11 cellular contexts compared by ENCODE assay signal in the genomic region with DNA sequence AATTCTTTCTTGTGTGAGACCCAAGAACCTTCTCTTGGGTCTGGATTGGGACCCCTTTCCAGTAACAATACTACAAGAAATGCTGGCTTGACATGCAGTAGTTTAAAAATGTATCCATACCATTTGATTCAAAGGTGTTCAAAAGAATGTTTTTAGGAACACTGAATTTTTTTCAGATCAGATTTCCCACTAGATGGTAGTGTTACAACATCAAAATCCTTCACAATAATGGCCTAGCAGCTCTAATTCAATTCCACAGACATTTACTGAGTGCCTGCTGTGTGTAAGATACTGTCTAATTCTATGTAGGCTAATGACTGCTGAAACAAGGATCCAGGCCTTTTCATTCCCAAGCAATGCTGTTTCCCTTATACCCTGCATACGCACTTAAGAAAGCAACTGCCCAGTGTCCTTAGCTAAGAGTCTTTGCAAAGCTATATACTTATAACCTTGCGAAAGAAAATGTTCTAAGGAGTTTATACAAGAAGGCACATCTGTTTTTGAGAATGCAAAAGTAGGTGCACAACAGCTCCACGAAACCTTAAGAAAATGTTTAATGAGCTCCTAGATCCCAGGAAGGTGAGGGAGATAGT. TPM values are rescaled to one million over a fixed set of nuclear protein-coding genes. Genes with fewer than 3 reads are reported as not detected.
DNase-seq lines count a peak whose midpoint lies in the region; ATAC-seq, FAIRE-seq and TF ChIP-seq lines count a peak whose summit lies in the region.
"Had no signal": no experiment of that assay in that cellular context is flagged by ENCODE, and none has a peak within 500 bp of the region (broad histone marks: within the 10 kb centered on the region; RNA-seq: fewer than 3 reads in every experiment).

No MANE protein-coding gene starts in this region.

- H3K27ac ChIP-seq in C4-2B = no peak overlapping the region
- H3K27ac ChIP-seq in RWPE2 (ENCODE audit: poor library complexity, severe bottlenecking) = no peak overlapping the region
- no peak overlapping the region for H3K27ac ChIP-seq in keratinocyte (ENCODE audit: control insufficient read depth, insufficient read depth, low read length)
- H3K27ac ChIP-seq: right lobe of liver, upper lobe of left lung had no signal

- H3K36me3 ChIP-seq in RWPE2 (ENCODE audit: low read depth) (no peaks in the 10 kb centered on the region), keratinocyte (ENCODE audit: control insufficient read depth in 2 of 2, extremely low read depth in 1 of 2, insufficient read depth in 2 of 2, low read length in 2 of 2) (no peaks in the 10 kb centered on the region)
- H3K36me3 ChIP-seq: right lobe of liver, upper lobe of left lung had no signal

- H3K4me2 ChIP-seq in keratinocyte (ENCODE audit: control insufficient read depth, extremely low read depth, insufficient read depth, low read depth, low read length) = no peak overlapping the region

- H3K4me1 Mint-ChIP-seq in activated naive CD4-positive, alpha-beta T cell treated with anti-CD3 and anti-CD28 coated beads for 36 hours (ENCODE audit: low read depth) = no peaks in the 10 kb centered on the region
- no peaks in the 10 kb centered on the region for H3K4me1 Mint-ChIP-seq in immature natural killer cell

- CTCF ChIA-PET in activated naive CD4-positive, alpha-beta T cell treated with anti-CD3 and anti-CD28 coated beads for 36 hours (lab: Charles Lee) = no interaction called here

- intact Hi-C loops in activated naive CD4-positive, alpha-beta T cell treated with anti-CD3 and anti-CD28 coated beads for 36 hours (cut with micrococcal nuclease) = loop anchor here (1.0 kb wide), 1 partner anchor 1075 kb away; a partner anchor contains a TSS

- H3K4me1 ChIP-seq in RWPE2 (ENCODE audit: insufficient read depth, poor library complexity, severe bottlenecking) (peaks cover 10% of the 10 kb centered on the region), keratinocyte (ENCODE audit: control insufficient read depth, extremely low read depth, insufficient read depth, low read length) (peaks cover 13% of the 10 kb centered on the region)
- H3K4me1 ChIP-seq: right lobe of liver, upper lobe of left lung had no signal

- H4K20me1 ChIP-seq in keratinocyte (ENCODE audit: control insufficient read depth, extremely low read depth, insufficient read depth, low read length) = no peaks in the 10 kb centered on the region

- peaks cover 4% of the 10 kb centered on the region for H3K27me3 Mint-ChIP-seq in activated naive CD4-positive, alpha-beta T cell treated with anti-CD3 and anti-CD28 coated beads for 36 hours (ENCODE audit: low read depth)
- peaks cover 0 to 5% (median 2%) of the 10 kb centered on the region in 3 donors for H3K27me3 Mint-ChIP-seq in immature natural killer cell (ENCODE audit: low read depth in 3 of 3)

- H3K27ac Mint-ChIP-seq in activated naive CD4-positive, alpha-beta T cell treated with anti-CD3 and anti-CD28 coated beads for 36 hours = no peak overlapping the region
- no peak overlapping the region for H3K27ac Mint-ChIP-seq in immature natural killer cell

- TF ChIP-seq CTCF in C4-2B (conservative IDR thresholded peaks at IDR 0.05) = peak; percentile 53
- TF ChIP-seq CTCF in RWPE2 (IDR thresholded peaks at IDR 0.05; ENCODE audit: poor library complexity, severe bottlenecking) = peak; percentile 62
- peak in 2 of 3 experiments; percentile 9 to 31 for TF ChIP-seq CTCF in keratinocyte (optimal IDR thresholded peaks at IDR 0.05 in 1 of 3, IDR thresholded peaks at IDR 0.05 in 1 of 3, conservative IDR thresholded peaks at IDR 0.05 in 1 of 3; ENCODE audit: extremely low read depth in 1 of 3, insufficient read depth in 2 of 3, low read length in 3 of 3)

- no peaks in the 10 kb centered on the region for H3K36me3 Mint-ChIP-seq in activated naive CD4-positive, alpha-beta T cell treated with anti-CD3 and anti-CD28 coated beads for 36 hours (ENCODE audit: low read depth)
- H3K36me3 Mint-ChIP-seq in immature natural killer cell = no peaks in the 10 kb centered on the region

- no peaks in the 10 kb centered on the region for H3K9me1 ChIP-seq in keratinocyte (ENCODE audit: control insufficient read depth, extremely low read depth, insufficient read depth, low read length)

- ATAC-seq in RWPE2 (ENCODE audit: low read depth) = peak; percentile 54; the same call in 2 of the 3 replicates
- ATAC-seq in GM18907 (IDR thresholded peaks at IDR 0.05; ENCODE audit: unreplicated experiment) = no peak

- H3K9me3 ChIP-seq in RWPE2 (ENCODE audit: severe bottlenecking) = no peaks in the 10 kb centered on the region
- no peaks in the 10 kb centered on the region for H3K9me3 ChIP-seq in keratinocyte (ENCODE audit: control insufficient read depth, low read depth, low read length)
- H3K9me3 ChIP-seq: right lobe of liver, upper lobe of left lung had no signal

- dilution Hi-C loops in keratinocyte (cut with MboI; ENCODE audit: extremely low pct_ligation_motif_present, low sequenced_read_pairs) = no loop called here

- H3K79me2 ChIP-seq in keratinocyte (ENCODE audit: control insufficient read depth, insufficient read depth, low read length) = no peaks in the 10 kb centered on the region

- H3K4me3 Mint-ChIP-seq in activated naive CD4-positive, alpha-beta T cell treated with anti-CD3 and anti-CD28 coated beads for 36 hours = no peak overlapping the region
- H3K4me3 Mint-ChIP-seq in immature natural killer cell = no peak overlapping the region

- no peak overlapping the region for H3K4me3 ChIP-seq in RWPE2 (ENCODE audit: severe bottlenecking)
- no peak overlapping the region for H3K4me3 ChIP-seq in keratinocyte (ENCODE audit: control insufficient read depth in 2 of 3, extremely low read depth in 1 of 3, insufficient read depth in 2 of 3, low read depth in 1 of 3, low read length in 3 of 3)
- H3K4me3 ChIP-seq: right lobe of liver, upper lobe of left lung had no signal

- FAIRE-seq in keratinocyte (lab: Jason Lieb, UNC) = peak; percentile 71
- FAIRE-seq: endothelial cell of umbilical vein had no signal

- no peaks in the 10 kb centered on the region for H3K9me3 Mint-ChIP-seq in activated naive CD4-positive, alpha-beta T cell treated with anti-CD3 and anti-CD28 coated beads for 36 hours
- peaks cover 0 to 4% (median 0%) of the 10 kb centered on the region in 6 donors for H3K9me3 Mint-ChIP-seq in immature natural killer cell

- no peaks in the 10 kb centered on the region for H3K27me3 ChIP-seq in RWPE2 (ENCODE audit: insufficient read depth, poor library complexity, severe bottlenecking)
- H3K27me3 ChIP-seq in keratinocyte (ENCODE audit: control insufficient read depth, extremely low read depth, insufficient read depth, low read length) = no peaks in the 10 kb centered on the region
- H3K27me3 ChIP-seq: right lobe of liver, upper lobe of left lung had no signal

- DNase-seq in M059J (ENCODE audit: low read depth) (peak; percentile 48), RWPE2 (ENCODE audit: low spot score) (no peak), keratinocyte (ENCODE audit: low read depth, low spot score) (no peak), germinal center (ENCODE audit: low spot score) (no peak), immature natural killer cell (no peak)
- DNase-seq in activated naive CD4-positive, alpha-beta T cell treated with anti-CD3 and anti-CD28 coated beads for 36 hours = no peak
- DNase-seq: right lobe of liver, upper lobe of left lung had no signal

- no peak overlapping the region for H3K9ac ChIP-seq in keratinocyte (ENCODE audit: control insufficient read depth, extremely low read depth, insufficient read depth, low read length)

- H2AFZ ChIP-seq in keratinocyte (ENCODE audit: control insufficient read depth, low read length) = no peak overlapping the region

RNA-seq across cellular contexts. Expression of a gene that starts 50.7 kb away (rescaled TPM):
- total RNA-seq in M059J (2014; rRNA removed; shearing (Covaris generic)) = 6.2 and 8.0 TPM in 2 replicates
- polyA plus RNA-seq in keratinocyte (38.2 to 55.5 TPM (median 50.4 TPM) in 3 replicates), immature natural killer cell (under 1 TPM in 2 of 3 donors, not detected in 1; 0.21 to 0.34 TPM)
- polyA plus RNA-seq in keratinocyte (2011; ENCODE audit: low read depth) = 12.8 TPM
- 38.8 and 54.4 TPM in 2 replicates for polyA plus RNA-seq in keratinocyte (2011; cell fraction: cytosol; rRNA removed)
- polyA plus RNA-seq in keratinocyte (2011; cell fraction: nucleus; rRNA removed) = 54.9 and 60.9 TPM in 2 replicates
- 23.9 and 43.6 TPM in 2 replicates for polyA plus RNA-seq in keratinocyte (2012; ENCODE audit: low replicate concordance)
- 43.3 to 81.9 TPM (median 56.8 TPM) in 3 replicates for polyA minus RNA-seq in keratinocyte
- polyA minus RNA-seq in keratinocyte (2011; cell fraction: cytosol; rRNA and poly(A)+ RNA removed) = 52.0 TPM
- polyA minus RNA-seq in keratinocyte (2011; cell fraction: nucleus; rRNA and poly(A)+ RNA removed) = 61.7 and 80.4 TPM in 2 replicates
- under 1 TPM; 0.22 to 0.26 TPM for total RNA-seq in activated naive CD4-positive, alpha-beta T cell treated with anti-CD3 and anti-CD28 coated beads for 36 hours
